Comparison of ENCODE assay signal across 13 cellular contexts in the genomic region with DNA sequence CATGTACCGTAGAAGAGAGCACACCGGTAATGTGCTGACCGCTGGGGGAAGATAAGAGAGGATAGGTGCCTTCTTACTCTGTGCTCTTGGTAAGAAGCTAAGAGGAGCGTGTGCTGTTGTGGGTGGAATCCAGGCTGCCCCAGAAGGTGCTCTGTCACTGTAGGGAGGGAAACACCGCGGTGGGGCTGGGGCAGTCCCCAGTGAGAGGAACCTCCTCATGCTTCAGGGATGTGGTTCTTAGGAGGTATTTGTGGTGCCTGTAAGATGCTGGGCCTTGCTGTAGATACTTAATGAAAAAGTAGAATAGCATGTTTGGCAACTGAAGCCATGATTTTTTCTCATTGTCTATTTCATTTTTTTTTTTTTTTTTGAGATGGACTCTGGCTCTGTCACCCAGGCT. TPM values are rescaled to one million over a fixed set of nuclear protein-coding genes. Genes with fewer than 3 reads are reported as not detected.
DNase-seq lines count a peak whose midpoint lies in the region; ATAC-seq and TF ChIP-seq lines count a peak whose summit lies in the region.
"Had no signal": no experiment of that assay in that cellular context is flagged by ENCODE, and none has a peak within 500 bp of the region (broad histone marks: within the 10 kb centered on the region; RNA-seq: fewer than 3 reads in every experiment).

No MANE protein-coding gene starts in this region.

- no peaks in the 10 kb centered on the region for H3K9me3 Mint-ChIP-seq in chondrocyte (ENCODE audit: low read depth)
- H3K9me3 Mint-ChIP-seq: neural crest cell had no signal

- ATAC-seq in GM18502 (IDR thresholded peaks at IDR 0.05; ENCODE audit: poor library complexity, unreplicated experiment), result peak; percentile 88
- peak; percentile 87 for ATAC-seq in GM19463 (IDR thresholded peaks at IDR 0.05; ENCODE audit: unreplicated experiment)
- ATAC-seq in HG03108 (IDR thresholded peaks at IDR 0.05; ENCODE audit: unreplicated experiment), result peak; percentile 81
- no peak for ATAC-seq in GM18873 (IDR thresholded peaks at IDR 0.05; ENCODE audit: low FRiP score, unreplicated experiment)
- ATAC-seq: gastroesophageal sphincter had no signal

- peaks cover 2% of the 10 kb centered on the region for H3K27me3 Mint-ChIP-seq in chondrocyte (ENCODE audit: low read depth)

- H4K20me1 ChIP-seq in osteoblast (ENCODE audit: insufficient read depth, low read length), result no peaks in the 10 kb centered on the region

- H3K27me3 ChIP-seq in osteoblast (ENCODE audit: insufficient read depth, low read length), result no peaks in the 10 kb centered on the region
- H3K27me3 ChIP-seq: brain microvascular endothelial cell, gastroesophageal sphincter had no signal

- TF ChIP-seq CTCF in chondrocyte (IDR thresholded peaks at IDR 0.05) (no peak), osteoblast (IDR thresholded peaks at IDR 0.05; ENCODE audit: extremely low read depth, low read depth, low read length) (no peak)

- H2AFZ ChIP-seq in osteoblast (ENCODE audit: low read length), result no peak overlapping the region

- no peaks in the 10 kb centered on the region for H3K4me1 ChIP-seq in osteoblast (ENCODE audit: insufficient read depth, low read length)

- H3K4me1 Mint-ChIP-seq in chondrocyte (ENCODE audit: low read depth), result peaks cover 3% of the 10 kb centered on the region

- H3K79me2 ChIP-seq in osteoblast (ENCODE audit: insufficient read depth, low read length), result no peaks in the 10 kb centered on the region

- H3K9me3 ChIP-seq in osteoblast (ENCODE audit: low read depth, low read length), result no peaks in the 10 kb centered on the region
- H3K9me3 ChIP-seq: gastroesophageal sphincter had no signal

- H3K27ac Mint-ChIP-seq in chondrocyte (ENCODE audit: unreplicated experiment), result no peak overlapping the region

- H3K27ac ChIP-seq in osteoblast (ENCODE audit: low read depth, low read length), result no peak overlapping the region
- H3K27ac ChIP-seq: brain microvascular endothelial cell had no signal

- H3K36me3 ChIP-seq in osteoblast (ENCODE audit: insufficient read depth, low read length), result no peaks in the 10 kb centered on the region
- H3K36me3 ChIP-seq: brain microvascular endothelial cell, gastroesophageal sphincter had no signal

- H3K4me2 ChIP-seq in osteoblast (ENCODE audit: insufficient read depth, low read length), result no peak overlapping the region

- no peaks in the 10 kb centered on the region for H3K36me3 Mint-ChIP-seq in chondrocyte (ENCODE audit: low read depth)

- DNase-seq in chondrocyte (ENCODE audit: low spot score), result peak; percentile 34
- DNase-seq in UCSD-AML1 (lab: John Stamatoyannopoulos, UW; ENCODE audit: unreplicated experiment), result no peak
- DNase-seq in osteoblast (ENCODE audit: insufficient read length, low spot score, missing footprints), result no peak
- DNase-seq in mucosa of gallbladder (ENCODE audit: low spot score), result no peak
- DNase-seq: brain microvascular endothelial cell, NCI-H226, T-helper 9 cell had no signal

- no peak overlapping the region for H3K4me3 ChIP-seq in osteoblast (ENCODE audit: insufficient read depth, low read length)
- H3K4me3 ChIP-seq: gastroesophageal sphincter had no signal

- no peak overlapping the region for H3K4me3 Mint-ChIP-seq in chondrocyte (ENCODE audit: unreplicated experiment)
- H3K4me3 Mint-ChIP-seq: neural crest cell had no signal

RNA-seq across cellular contexts. Expression of gene COLEC11, which starts 1.1 kb away (rescaled TPM):
- not detected in 3 replicates for total RNA-seq in chondrocyte
- total RNA-seq in osteoblast, result under 0.01 and 0.36 TPM in 2 replicates
- 79.0 TPM for total RNA-seq in mucosa of gallbladder
- total RNA-seq: neural crest cell had no signal

RNA-seq across cellular contexts. Expression of gene RPS7, which starts 20.9 kb away (rescaled TPM):
- total RNA-seq in chondrocyte (724 to 826 TPM (median 808 TPM) in 3 replicates), osteoblast (1,101 and 1,268 TPM in 2 replicates), mucosa of gallbladder (690 TPM)

RNA-seq across cellular contexts. Expression of gene RNASEH1, which starts 37.9 kb away (rescaled TPM):
- total RNA-seq in chondrocyte (28.9 to 32.7 TPM (median 29.2 TPM) in 3 replicates), osteoblast (35.9 and 39.4 TPM in 2 replicates), mucosa of gallbladder (14.9 TPM)

Comparison
In these comparisons a context has a peak if more than half of its experiments do, and no peak if none do; other contexts are left out.
1. RNA of gene COLEC11, which starts 1.1 kb away (total RNA-seq): 79.0 TPM in mucosa of gallbladder (single experiment); under 0.01 to 0.36 TPM in osteoblast and not detected in chondrocyte; every median in the first group is over 10 times any median in the second.